ENCODE assay signal across 12 cellular contexts in the genomic region with DNA sequence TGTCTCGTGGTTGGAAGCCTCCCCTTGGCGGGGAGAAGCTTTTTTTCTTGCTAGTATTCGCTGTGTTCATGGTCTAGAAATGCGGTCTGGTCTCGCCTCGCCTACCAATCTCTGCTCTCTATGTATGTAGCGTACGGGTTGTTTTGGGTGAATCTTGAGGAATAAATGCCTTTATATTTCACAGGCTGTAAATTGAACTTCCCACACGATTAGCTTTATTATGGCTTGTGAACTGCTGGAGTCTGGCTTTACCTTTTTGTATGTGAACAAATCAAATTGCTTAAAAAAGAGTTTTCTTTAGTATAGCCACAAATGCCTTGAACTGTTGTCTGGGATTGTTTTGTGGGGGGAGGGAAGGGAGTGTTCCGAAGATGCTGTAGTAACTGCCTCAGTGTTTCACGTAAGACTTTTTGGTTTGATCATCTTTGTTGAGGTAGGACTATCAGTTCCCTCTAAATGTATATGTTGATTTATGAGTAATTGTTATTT. TPM values are rescaled to one million over a fixed set of nuclear protein-coding genes. Genes with fewer than 3 reads are reported as not detected.
A peak's percentile ranks its signal among the peaks of the same experiment; 100 is the strongest.
DNase-seq lines count a peak whose midpoint lies in the region; ATAC-seq, FAIRE-seq and TF ChIP-seq lines count a peak whose summit lies in the region.
"Had no signal": no experiment of that assay in that cellular context is flagged by ENCODE, and none has a peak within 500 bp of the region (broad histone marks: within the 10 kb centered on the region; RNA-seq: fewer than 3 reads in every experiment).

No MANE protein-coding gene starts in this region.

- peaks cover 31% of the 10 kb centered on the region for H3K4me1 Mint-ChIP-seq in activated T-cell treated with anti-CD3 and anti-CD28 coated beads, Interleukin-2, amount 50 U/mL, for 24 hours (ENCODE audit: low read depth)
- H3K4me1 Mint-ChIP-seq in stimulated activated effector memory CD8-positive, alpha-beta T cell treated with anti-CD3 and anti-CD28 coated beads, Interleukin-12 subunit alpha, Interleukin-12 subunit beta, amount 100 ng/mL, for 72 hours = peaks cover 17% of the 10 kb centered on the region

- peaks cover 75% of the 10 kb centered on the region for H3K27me3 Mint-ChIP-seq in activated T-cell treated with anti-CD3 and anti-CD28 coated beads, Interleukin-2, amount 50 U/mL, for 24 hours

- peak overlapping the region; percentile 80 for H3K27ac Mint-ChIP-seq in activated T-cell treated with anti-CD3 and anti-CD28 coated beads, Interleukin-2, amount 50 U/mL, for 24 hours
- no peak overlapping the region for H3K27ac Mint-ChIP-seq in stimulated activated effector memory CD8-positive, alpha-beta T cell treated with anti-CD3 and anti-CD28 coated beads, Interleukin-12 subunit alpha, Interleukin-12 subunit beta, amount 100 ng/mL, for 72 hours

- ATAC-seq in stimulated activated effector memory CD8-positive, alpha-beta T cell treated with anti-CD3 and anti-CD28 coated beads, Interleukin-12 subunit alpha, Interleukin-12 subunit beta, amount 100 ng/mL, for 72 hours = no peak
- ATAC-seq in GM21360 (IDR thresholded peaks at IDR 0.05; ENCODE audit: unreplicated experiment) = no peak

- H3K27me3 ChIP-seq in ectodermal cell (ENCODE audit: control insufficient read depth, insufficient read depth, low read length, poor library complexity, severe bottlenecking) = peaks cover 100% of the 10 kb centered on the region

- WGBS in ectodermal cell, 2 experiments = 4 to 8% methylated on average over 11 of the region's 11 CpGs

- no peak for DNase-seq in activated T-cell treated with anti-CD3 and anti-CD28 coated beads, Interleukin-2, amount 50 U/mL, for 24 hours
- DNase-seq in activated T-cell treated with anti-CD3 and anti-CD28 coated beads for 4 hours = no peak
- peak; percentile 48 for DNase-seq in NCI-H345 treated with DMSO at 0.1 percent for 48 hours (lab: John Stamatoyannopoulos, UW; ENCODE audit: unreplicated experiment)
- no peak for DNase-seq in stimulated activated effector memory CD8-positive, alpha-beta T cell treated with anti-CD3 and anti-CD28 coated beads, Interleukin-12 subunit alpha, Interleukin-12 subunit beta, amount 100 ng/mL, for 72 hours (ENCODE audit: low spot score in 2 of 2)
- DNase-seq in H54 (ENCODE audit: insufficient read length, low spot score) = no peak
- no peak for DNase-seq in amygdala (lab: John Stamatoyannopoulos, UW)
- DNase-seq: GM23248, NCI-H226 had no signal

- H3K27ac ChIP-seq in ectodermal cell (ENCODE audit: insufficient read depth, low read depth, low read length, poor library complexity, severe bottlenecking) = no peak overlapping the region
- H3K27ac ChIP-seq: body of pancreas, GM23248, thyroid gland had no signal

- H3K4me3 ChIP-seq in ectodermal cell (ENCODE audit: insufficient read depth, low read depth, low read length) = peak overlapping the region; percentile 40
- H3K4me3 ChIP-seq: body of pancreas, GM23248 had no signal

- peak overlapping the region; percentile 79 for H3K4me3 Mint-ChIP-seq in activated T-cell treated with anti-CD3 and anti-CD28 coated beads, Interleukin-2, amount 50 U/mL, for 24 hours
- peak overlapping the region; percentile 52 for H3K4me3 Mint-ChIP-seq in stimulated activated effector memory CD8-positive, alpha-beta T cell treated with anti-CD3 and anti-CD28 coated beads, Interleukin-12 subunit alpha, Interleukin-12 subunit beta, amount 100 ng/mL, for 72 hours

- no peak for TF ChIP-seq POLR2A in H54 (IDR thresholded peaks at IDR 0.05; ENCODE audit: low read depth, low read length)

- no peaks in the 10 kb centered on the region for H3K9me3 ChIP-seq in ectodermal cell (ENCODE audit: control insufficient read depth, low read length)
- H3K9me3 ChIP-seq: body of pancreas, thyroid gland had no signal

- peaks cover 12% of the 10 kb centered on the region for H3K36me3 Mint-ChIP-seq in activated T-cell treated with anti-CD3 and anti-CD28 coated beads, Interleukin-2, amount 50 U/mL, for 24 hours (ENCODE audit: low read depth)
- H3K36me3 Mint-ChIP-seq in stimulated activated effector memory CD8-positive, alpha-beta T cell treated with anti-CD3 and anti-CD28 coated beads, Interleukin-12 subunit alpha, Interleukin-12 subunit beta, amount 100 ng/mL, for 72 hours = peaks cover under 1% of the 10 kb centered on the region

- H3K36me3 ChIP-seq in ectodermal cell (ENCODE audit: control insufficient read depth, insufficient read depth, low read length) = no peaks in the 10 kb centered on the region
- H3K36me3 ChIP-seq: thyroid gland had no signal

- no peaks in the 10 kb centered on the region for H3K9me3 Mint-ChIP-seq in activated T-cell treated with anti-CD3 and anti-CD28 coated beads, Interleukin-2, amount 50 U/mL, for 24 hours
- no peaks in the 10 kb centered on the region for H3K9me3 Mint-ChIP-seq in stimulated activated effector memory CD8-positive, alpha-beta T cell treated with anti-CD3 and anti-CD28 coated beads, Interleukin-12 subunit alpha, Interleukin-12 subunit beta, amount 100 ng/mL, for 72 hours

- peaks cover 15% of the 10 kb centered on the region for H3K4me1 ChIP-seq in ectodermal cell (ENCODE audit: control insufficient read depth, insufficient read depth, low read length)

- no peak for FAIRE-seq in H54 (lab: Jason Lieb, UNC)

RNA-seq across cellular contexts. Expression of gene INSM1, which starts 2.2 kb away (rescaled TPM):
- 2.2 TPM for polyA plus RNA-seq in ectodermal cell (2013, experiment 1 of 4)
- polyA plus RNA-seq in ectodermal cell (2013, experiment 2 of 4) = 3.1 TPM
- polyA plus RNA-seq in ectodermal cell (2013, experiment 3 of 4) = 4.7 TPM
- polyA plus RNA-seq in ectodermal cell (2013, experiment 4 of 4) = 5.8 TPM
- polyA plus RNA-seq: GM23248 had no signal
